In the genomic region with DNA sequence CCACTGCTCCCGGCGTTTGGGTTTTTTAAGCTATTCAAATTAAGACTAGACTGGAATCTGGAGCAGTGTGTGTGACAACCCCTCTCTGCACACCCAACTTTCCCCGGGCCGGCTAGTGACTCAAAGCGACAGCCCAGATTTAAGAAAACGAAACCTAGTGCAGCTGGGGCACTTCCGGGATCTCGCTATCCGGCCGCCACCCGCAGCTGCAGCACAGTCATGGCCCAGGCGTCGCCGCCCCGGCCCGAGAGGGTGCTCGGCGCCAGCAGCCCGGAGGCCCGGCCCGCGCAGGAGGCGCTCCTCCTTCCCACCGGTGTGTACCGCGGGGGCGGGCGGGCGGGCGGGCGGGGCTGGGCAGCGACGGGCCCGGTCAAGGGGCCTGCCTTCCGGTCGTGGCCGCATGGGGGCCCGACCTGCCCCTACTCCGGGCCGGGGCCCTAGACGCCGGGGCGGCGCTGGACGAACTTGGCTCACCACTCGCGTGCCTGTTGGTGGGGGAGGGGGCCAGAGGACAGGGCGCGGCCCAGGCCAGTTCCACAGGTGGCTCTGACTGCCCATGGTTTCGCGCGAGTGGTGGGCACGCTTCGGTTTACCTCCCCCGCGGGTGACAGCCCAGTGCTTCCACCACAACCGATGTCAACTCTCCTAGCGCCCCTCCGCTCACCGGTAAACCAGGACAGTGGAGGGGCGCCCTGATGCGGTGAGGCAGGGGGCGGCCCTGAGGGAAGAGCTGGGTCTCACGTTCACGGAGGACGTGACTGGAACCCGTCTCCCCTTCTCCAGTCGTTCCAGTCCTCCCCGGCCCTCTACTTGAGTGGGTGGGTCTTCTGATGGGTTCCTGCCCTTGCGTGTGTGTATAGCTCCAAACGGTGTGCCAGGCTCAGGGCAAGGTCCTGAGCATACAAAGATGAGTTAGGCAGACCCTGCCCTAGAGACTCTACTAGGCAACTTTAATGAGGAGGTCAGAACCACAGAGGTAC, we compare ENCODE assay signal across 8 cellular contexts. TPM values are rescaled to one million over a fixed set of nuclear protein-coding genes. Genes with fewer than 3 reads are reported as not detected.
A peak's percentile ranks its signal among the peaks of the same experiment; 100 is the strongest.
DNase-seq lines count a peak whose midpoint lies in the region; FAIRE-seq and TF ChIP-seq lines count a peak whose summit lies in the region.

A gene (plus strand): TSS at position 171 of the 980 bp plus-strand sequence. CDS start 49 bp downstream, at position 220.

- peaks cover 60% of the 10 kb centered on the region for H3K4me1 Mint-ChIP-seq in HFFc6 (ENCODE audit: low read depth)

- TF ChIP-seq CTCF in HFFc6 (IDR thresholded peaks at IDR 0.05): peak; percentile 55
- TF ChIP-seq CTCF in NB4 (IDR thresholded peaks at IDR 0.05; ENCODE audit: low read depth, low read length): no peak

- peak within 1 kb of the TSS; percentile 95 for H3K4me3 Mint-ChIP-seq in HFFc6

- peak; percentile 96 for FAIRE-seq in GM12891 (lab: Jason Lieb, UNC)

- H3K36me3 Mint-ChIP-seq in HFFc6 (ENCODE audit: low read depth): no peaks in the 10 kb centered on the region

- TF ChIP-seq POLR2A in GM12891 (IDR thresholded peaks at IDR 0.05; ENCODE audit: low read depth, low read length) (peak; percentile 81), NB4 (IDR thresholded peaks at IDR 0.05; ENCODE audit: extremely low read depth, insufficient read length) (peak; percentile 45)

- no peaks in the 10 kb centered on the region; the same call in 1 of the 2 replicates for H3K27me3 Mint-ChIP-seq in HFFc6 (ENCODE audit: insufficient read depth)

- peak within 1 kb of the TSS; percentile 97 for H3K27ac Mint-ChIP-seq in HFFc6

- DNase-seq in GM12891 (ENCODE audit: insufficient read length, low spot score) (peak; percentile 76), HFFc6 (peak; percentile 72), NB4 (ENCODE audit: low read depth) (peak; percentile 89), cortex of kidney (lab: John Stamatoyannopoulos, UW) (peak; percentile 33), left kidney (ENCODE audit: low read depth, low spot score) (peak; percentile 86), NCI-H128 (lab: John Stamatoyannopoulos, UW; ENCODE audit: unreplicated experiment) (no peak)
- peak; percentile 85 for DNase-seq in activated CD4-positive, alpha-beta T cell treated with anti-CD3 and anti-CD28 coated beads, Interleukin-2, amount 50 U/mL, for 1 hour
- DNase-seq in stimulated activated CD4-positive, alpha-beta T cell treated with anti-CD3 and anti-CD28 coated beads, Interleukin-2, amount 100 ng/mL, for 4 hours (ENCODE audit: low read depth): peak; percentile 88

- H3K9me3 Mint-ChIP-seq in HFFc6: no peaks in the 10 kb centered on the region

- peak within 1 kb of the TSS; percentile 54 for H3K4me3 ChIP-seq in NB4 (ENCODE audit: low read depth, low read length)

TF ChIP-seq in GM12891, 5 proteins besides CTCF, POLR2A, EP300 and RAD21:
- TF ChIP-seq POLR2AphosphoS5 (IDR thresholded peaks at IDR 0.05; ENCODE audit: low read depth, low read length) (peak; percentile 38; the same call in 1 of the 2 replicates), PAX5 (IDR thresholded peaks at IDR 0.05; ENCODE audit: insufficient read depth, low read length, severe bottlenecking) (no peak), POU2F2 (IDR thresholded peaks at IDR 0.05; ENCODE audit: low read depth, low read length) (0 out of 2 replicates have a peak, but pooled peaks have one; percentile 11), TAF1 (IDR thresholded peaks at IDR 0.05; ENCODE audit: low read depth, low read length) (peak; percentile 67), SPI1 (IDR thresholded peaks at IDR 0.05; ENCODE audit: low read depth, low read length) (0 out of 2 replicates have a peak, but pooled peaks have one; percentile 8)

RNA-seq across cellular contexts. Expression of the gene that starts here (rescaled TPM):
- polyA plus RNA-seq in GM12891 (2012; ENCODE audit: low read depth, missing spikeins): 42.5 TPM
- total RNA-seq in HFFc6 (2021; fragmentation: NEBNext Ultra II Directional; extraction: Animal tissue kit (Norgen Biotek cat#: 25700)): 10 to 100 TPM; 17.6 to 31.0 (median 25.3) TPM
